ENCODE assay signal across 3 cellular contexts in genomic region chr5:98736753-98737152, GRCh38.
A peak's percentile ranks its signal among the peaks of the same experiment; 100 is the strongest.
TF ChIP-seq lines count a peak whose summit lies in the region.

No MANE protein-coding gene starts in this region.

TF ChIP-seq in HepG2, 621 proteins besides CTCF, POLR2A, EP300 and RAD21:
- TF ChIP-seq MAFK (conservative IDR thresholded peaks at IDR 0.05 in 1 of 2, IDR thresholded peaks at IDR 0.05 in 1 of 2; ENCODE audit: low read length in 2 of 2): peak; percentile 75 to 87
- TF ChIP-seq ZBTB3 (CRISPR knock-in tag; IDR thresholded peaks at IDR 0.05; ENCODE audit: borderline replicate concordance, low read depth): no peak
- TF ChIP-seq MAFF (IDR thresholded peaks at IDR 0.05; ENCODE audit: low read depth, low read length): peak; percentile 78

TF ChIP-seq in IMR-90, 13 proteins besides CTCF, POLR2A, EP300 and RAD21:
- TF ChIP-seq MAFK (IDR thresholded peaks at IDR 0.05; ENCODE audit: low read depth, low read length): peak; percentile 93
- TF ChIP-seq MAZ (IDR thresholded peaks at IDR 0.05; ENCODE audit: borderline replicate concordance, low read depth, low read length): no peak

TF ChIP-seq in H1, 55 proteins besides CTCF, POLR2A, EP300 and RAD21:
- TF ChIP-seq MAFK (IDR thresholded peaks at IDR 0.05; ENCODE audit: low read depth, low read length) (peak; percentile 30; the same call in 1 of the 2 replicates), BACH1 (IDR thresholded peaks at IDR 0.05; ENCODE audit: low read length) (no peak), CHD7 (IDR thresholded peaks at IDR 0.05; ENCODE audit: insufficient replicate concordance, low read length) (no peak), BRCA1 (IDR thresholded peaks at IDR 0.05; ENCODE audit: low read depth, low read length) (no peak), SP4 (IDR thresholded peaks at IDR 0.05; ENCODE audit: low read length) (no peak), FOSL1 (IDR thresholded peaks at IDR 0.05; ENCODE audit: insufficient read depth, low read depth, low read length) (no peak), SRF (IDR thresholded peaks at IDR 0.05; ENCODE audit: low read depth, low read length) (no peak)
TF ChIP-seq in H1: peak in this region for 1.
